Comparison of ENCODE assay signal across 9 cellular contexts in the genomic region with DNA sequence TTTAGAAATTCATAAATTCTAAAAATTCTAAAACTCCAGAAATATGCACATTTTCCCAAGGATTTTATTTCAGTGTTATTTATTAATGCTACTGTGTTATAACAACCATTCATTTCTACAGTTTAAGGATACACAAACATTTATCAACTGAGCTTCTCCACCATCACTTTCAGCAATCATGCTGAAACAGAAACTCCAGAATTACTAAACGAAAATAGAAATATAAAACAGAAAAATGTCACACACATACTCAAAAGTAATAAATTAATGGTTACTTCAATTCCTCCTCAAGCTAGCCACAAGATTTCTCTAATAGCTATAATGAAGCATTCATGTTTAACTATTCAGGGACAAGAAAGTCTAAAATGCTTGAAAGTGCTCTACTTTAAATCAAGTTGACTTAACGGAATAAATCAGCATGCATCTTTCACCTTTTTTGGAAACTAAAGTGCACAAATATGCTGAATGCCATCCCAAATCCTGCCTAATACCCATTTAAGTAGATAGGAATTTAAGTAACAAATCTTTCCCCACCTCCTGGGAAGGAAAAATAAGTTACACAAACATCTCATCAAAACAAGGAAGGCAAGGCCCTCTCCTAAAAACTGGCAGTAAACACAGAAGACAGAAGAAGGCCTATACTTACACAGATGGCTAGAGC. TPM values are rescaled to one million over a fixed set of nuclear protein-coding genes. Genes with fewer than 3 reads are reported as not detected.
DNase-seq lines count a peak whose midpoint lies in the region; ATAC-seq, FAIRE-seq and TF ChIP-seq lines count a peak whose summit lies in the region.
"Had no signal": no experiment of that assay in that cellular context is flagged by ENCODE, and none has a peak within 500 bp of the region (broad histone marks: within the 10 kb centered on the region; RNA-seq: fewer than 3 reads in every experiment).

No MANE protein-coding gene starts in this region.

- no peaks in the 10 kb centered on the region for H3K9me3 ChIP-seq in adipocyte (ENCODE audit: control insufficient read depth, low read length)
- no peaks in the 10 kb centered on the region for H3K9me3 ChIP-seq in upper lobe of right lung
- H3K9me3 ChIP-seq: BLaER1 had no signal

- peak overlapping the region; percentile 88 for H3K9ac ChIP-seq in adipocyte (ENCODE audit: low read length)
- H3K9ac ChIP-seq: BLaER1 had no signal

- intact Hi-C loops in upper lobe of right lung (cut with DNase I), result no loop called here

- no peaks in the 10 kb centered on the region for H3K36me3 ChIP-seq in adipocyte (ENCODE audit: control insufficient read depth, insufficient read depth, low read length, severe bottlenecking)
- no peaks in the 10 kb centered on the region for H3K36me3 ChIP-seq in upper lobe of right lung
- H3K36me3 ChIP-seq: BLaER1 had no signal

- peak; percentile 68 for FAIRE-seq in islet of Langerhans (lab: Jason Lieb, UNC)

- TF ChIP-seq CTCF in upper lobe of right lung (IDR thresholded peaks at IDR 0.05), result no peak

- H3K4me3 ChIP-seq in adipocyte (ENCODE audit: low read length) (peak overlapping the region; percentile 86), upper lobe of right lung (peak overlapping the region; percentile 50)
- H3K4me3 ChIP-seq: BLaER1 had no signal

- ATAC-seq in upper lobe of right lung, result peak; percentile 59

- peak overlapping the region; percentile 48 for H3K27ac ChIP-seq in upper lobe of right lung
- H3K27ac ChIP-seq: BLaER1 had no signal

- DNase-seq in NCI-H2029 (lab: John Stamatoyannopoulos, UW) (peak; percentile 33), NCI-H2029 treated with DMSO at 0.1 percent for 48 hours (lab: John Stamatoyannopoulos, UW) (no peak), adipocyte (ENCODE audit: low read depth) (no peak), upper lobe of right lung (no peak), globus pallidus (ENCODE audit: low spot score) (no peak), ecto neural progenitor cell (ENCODE audit: low spot score) (no peak)
- no peak for DNase-seq in stimulated activated CD4-positive, alpha-beta T cell treated with anti-CD3 and anti-CD28 coated beads, Interleukin-12 subunit alpha, Interleukin-12 subunit beta, amount 100 ng/mL, for 4 hours

- H3K4me1 ChIP-seq in adipocyte (ENCODE audit: control insufficient read depth, insufficient read depth, low read length) (peaks cover 28% of the 10 kb centered on the region), upper lobe of right lung (peaks cover 5% of the 10 kb centered on the region)
- H3K4me1 ChIP-seq: BLaER1 had no signal

- H3K27me3 ChIP-seq in adipocyte (replicated peaks; ENCODE audit: control insufficient read depth, insufficient read depth, low read length) (no peaks in the 10 kb centered on the region), upper lobe of right lung (no peaks in the 10 kb centered on the region)
- H3K27me3 ChIP-seq: BLaER1 had no signal

RNA-seq across cellular contexts. Expression of gene FAM13A, which starts 0.6 kb away (rescaled TPM):
- total RNA-seq in upper lobe of right lung, result 33.4 TPM

RNA-seq across cellular contexts. Expression of gene TIGD2, which starts 54.9 kb away (rescaled TPM):
- 5.1 TPM for total RNA-seq in upper lobe of right lung
